In the genomic region with DNA sequence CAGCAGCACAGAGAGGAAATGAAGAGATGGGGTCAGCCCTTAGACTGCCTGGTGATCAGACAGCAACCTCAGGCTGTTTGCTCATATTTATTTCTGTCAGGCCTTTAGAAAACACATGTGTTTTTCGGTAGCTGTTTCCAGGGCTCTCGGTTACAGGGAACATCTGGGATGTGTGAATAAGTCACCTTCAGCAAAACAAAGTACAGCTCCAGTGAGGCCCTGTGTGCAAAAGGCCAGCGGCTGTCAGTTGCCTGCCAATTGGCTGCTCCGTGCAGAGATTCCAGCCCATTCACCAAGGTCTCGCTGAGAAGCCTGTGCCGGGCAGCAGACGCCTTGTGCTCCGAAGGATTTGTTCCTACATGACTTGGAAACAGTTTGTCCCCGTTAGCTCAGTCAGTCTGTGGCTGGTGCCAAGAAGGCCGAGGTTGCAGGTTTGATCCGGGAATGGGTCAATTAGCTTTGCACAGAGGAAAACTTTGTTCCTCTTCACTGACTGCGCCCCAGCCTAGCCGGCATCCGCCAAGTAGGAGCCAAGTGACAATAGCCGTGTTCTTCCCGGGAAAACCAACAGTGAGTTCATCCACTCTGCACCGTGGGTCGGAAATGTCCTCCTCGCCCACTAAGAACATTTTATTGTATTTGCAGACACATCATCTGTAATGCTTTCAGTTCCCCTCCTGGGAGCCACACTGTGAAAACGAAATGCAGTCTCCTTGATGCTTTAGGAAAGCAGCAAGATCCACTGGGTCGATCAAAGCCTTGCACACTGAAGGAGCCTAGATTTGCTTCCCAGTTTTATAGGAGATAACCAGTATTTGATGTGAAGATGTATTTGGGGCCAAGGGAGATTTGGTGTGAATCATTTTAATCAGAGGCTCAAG, we compare ENCODE assay signal across 10 cellular contexts.
DNase-seq lines count a peak whose midpoint lies in the region; ATAC-seq, FAIRE-seq and TF ChIP-seq lines count a peak whose summit lies in the region.
"Had no signal": no experiment of that assay in that cellular context is flagged by ENCODE, and none has a peak within 500 bp of the region (broad histone marks: within the 10 kb centered on the region; RNA-seq: fewer than 3 reads in every experiment).

No MANE protein-coding gene starts in this region.

- H3K27me3 Mint-ChIP-seq in nephron progenitor cell (ENCODE audit: low read depth, poor library complexity): peaks cover 7% of the 10 kb centered on the region

- no peaks in the 10 kb centered on the region for H3K36me3 Mint-ChIP-seq in nephron progenitor cell (ENCODE audit: low read depth)

- TF ChIP-seq POLR2A in upper lobe of left lung (IDR thresholded peaks at IDR 0.05): no peak

- peaks cover 3% of the 10 kb centered on the region for H3K9me3 Mint-ChIP-seq in nephron progenitor cell

- H3K4me3 Mint-ChIP-seq in nephron progenitor cell: no peak overlapping the region

- H3K4me3 ChIP-seq in foreskin fibroblast (ENCODE audit: low read depth in 1 of 2, low read length in 2 of 2) (peak overlapping the region in 1 of 2 donors; percentile 18), upper lobe of left lung (no peak overlapping the region), small intestine (ENCODE audit: low read depth in 1 of 2, low read length in 2 of 2) (no peak overlapping the region)

- no peak for FAIRE-seq in small intestine (lab: Jason Lieb, UNC)

- H3K4me1 Mint-ChIP-seq in nephron progenitor cell: peaks cover 32% of the 10 kb centered on the region

- H3K27me3 ChIP-seq in upper lobe of left lung (no peaks in the 10 kb centered on the region), small intestine (ENCODE audit: control insufficient read depth in 2 of 2, insufficient read depth in 2 of 2, low read length in 2 of 2) (peaks cover 0 to 5% of the 10 kb centered on the region in 2 donors)

- H3K36me3 ChIP-seq in upper lobe of left lung (no peaks in the 10 kb centered on the region), small intestine (ENCODE audit: control insufficient read depth in 2 of 2, insufficient read depth in 2 of 2, low read length in 2 of 2) (no peaks in the 10 kb centered on the region)

- 70 to 72% methylated on average over 19 to 21 of the region's 21 CpGs for WGBS in upper lobe of left lung, 2 donors
- 65 to 69% (median 67%) methylated on average over 21 of the region's 21 CpGs for WGBS in small intestine, 3 donors

- peak; percentile 52 to 81 for ATAC-seq in upper lobe of left lung (ENCODE audit: low FRiP score in 2 of 2)
- ATAC-seq in HG03097 (IDR thresholded peaks at IDR 0.05; ENCODE audit: low FRiP score, unreplicated experiment): no peak

- no peaks in the 10 kb centered on the region for H3K9me3 ChIP-seq in upper lobe of left lung
- no peaks in the 10 kb centered on the region for H3K9me3 ChIP-seq in small intestine (ENCODE audit: control insufficient read depth, low read depth)

- peaks cover 0 to 2% (median 0%) of the 10 kb centered on the region in 4 donors for H3K4me1 ChIP-seq in upper lobe of left lung
- H3K4me1 ChIP-seq in small intestine (ENCODE audit: control insufficient read depth in 2 of 2, insufficient read depth in 1 of 2, low read depth in 1 of 2, low read length in 1 of 2): no peaks in the 10 kb centered on the region

- DNase-seq in amygdala (lab: John Stamatoyannopoulos, UW) (peak in 54 of 56 donors; percentile 12 to 86 (median 62)), foreskin fibroblast (peak; percentile 53 to 71), nephron progenitor cell (peak; percentile 16), upper lobe of left lung (peak; percentile 10 to 22), small intestine (no peak), D341Med (ENCODE audit: low spot score) (no peak), HT-29 (ENCODE audit: low spot score) (no peak)
- DNase-seq: T-helper 1 cell had no signal

- no peak for TF ChIP-seq CTCF in foreskin fibroblast (IDR thresholded peaks at IDR 0.05; ENCODE audit: low read depth, low read length)
- no peak for TF ChIP-seq CTCF in nephron progenitor cell (IDR thresholded peaks at IDR 0.05)
- no peak for TF ChIP-seq CTCF in upper lobe of left lung (IDR thresholded peaks at IDR 0.05)

- H3K27ac ChIP-seq in upper lobe of left lung: no peak overlapping the region
- no peak overlapping the region for H3K27ac ChIP-seq in small intestine (ENCODE audit: low read depth in 1 of 2, low read length in 1 of 2)
- H3K27ac ChIP-seq: HL-60 had no signal

- H3K27ac Mint-ChIP-seq in nephron progenitor cell: peak overlapping the region; percentile 93

- peak in 1 of 4 donors; percentile 35 for TF ChIP-seq EP300 in upper lobe of left lung (IDR thresholded peaks at IDR 0.05)

Comparison
In these comparisons a context has a peak if more than half of its experiments do, and no peak if none do; other contexts are left out.
1. DNase-seq: peak in amygdala (54 of 56), foreskin fibroblast (2 of 2), nephron progenitor cell (single experiment) and upper lobe of left lung (2 of 2); none in small intestine (single experiment), D341Med (single experiment) and HT-29 (single experiment).